In the genomic region with DNA sequence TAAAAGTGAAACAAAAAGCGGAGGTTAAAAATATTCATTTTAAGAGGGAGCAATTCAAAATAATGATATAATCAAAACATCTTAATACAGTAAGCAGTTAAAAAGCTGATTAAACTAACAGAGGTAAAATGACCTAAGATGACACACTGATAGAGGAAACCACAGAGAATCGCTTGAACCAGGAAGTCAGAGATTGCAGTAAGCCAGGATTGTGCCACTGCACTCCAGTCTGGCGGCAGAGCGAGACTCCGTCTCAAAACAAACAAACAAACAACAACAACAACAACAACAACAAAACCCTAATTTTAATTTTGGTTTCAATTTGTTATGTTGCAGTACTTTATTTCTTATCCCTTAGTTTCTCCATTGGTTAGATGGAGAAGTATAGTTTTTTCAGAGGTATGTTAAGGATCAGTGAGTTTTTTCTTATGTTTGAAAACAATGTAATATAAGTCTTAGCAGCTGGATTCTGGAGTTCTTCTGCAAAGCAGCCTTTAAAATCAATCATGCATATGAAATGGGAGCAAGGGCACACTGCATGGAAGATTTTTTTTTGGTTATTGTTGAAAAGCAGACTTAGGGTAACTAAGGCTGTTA, we compare ENCODE assay signal across 9 cellular contexts. TPM values are rescaled to one million over a fixed set of nuclear protein-coding genes. Genes with fewer than 3 reads are reported as not detected.
DNase-seq lines count a peak whose midpoint lies in the region; ATAC-seq and FAIRE-seq lines count a peak whose summit lies in the region.
"Had no signal": no experiment of that assay in that cellular context is flagged by ENCODE, and none has a peak within 500 bp of the region (broad histone marks: within the 10 kb centered on the region; RNA-seq: fewer than 3 reads in every experiment).

No MANE protein-coding gene starts in this region.

- ATAC-seq in activated CD4-positive, alpha-beta T cell treated with anti-CD3 and anti-CD28 coated beads for 36 hours = peak; percentile 85
- peak; percentile 57 for ATAC-seq in HG03095 (IDR thresholded peaks at IDR 0.05; ENCODE audit: unreplicated experiment)
- ATAC-seq in right cardiac atrium = no peak
- ATAC-seq in GM18867 (IDR thresholded peaks at IDR 0.05; ENCODE audit: unreplicated experiment) = no peak
- ATAC-seq in GM18873 (IDR thresholded peaks at IDR 0.05; ENCODE audit: low FRiP score, unreplicated experiment) = no peak

- H3K27me3 Mint-ChIP-seq in activated CD4-positive, alpha-beta T cell treated with anti-CD3 and anti-CD28 coated beads for 36 hours = no peaks in the 10 kb centered on the region
- no peaks in the 10 kb centered on the region for H3K27me3 Mint-ChIP-seq in T-helper 1 cell treated with Interleukin-12 subunit alpha and Interleukin-12 subunit beta and Interleukin-4 antibody, amounts not matched to agents 30 μg/mL and 1 μg/mL, for 36 hours (ENCODE audit: low read depth)

- peak; percentile 37 for DNase-seq in activated CD4-positive, alpha-beta T cell treated with anti-CD3 and anti-CD28 coated beads for 36 hours
- DNase-seq in activated CD4-positive, alpha-beta T cell treated with anti-CD3 and anti-CD28 coated beads for 1 hour = no peak
- DNase-seq in right cardiac atrium (no peak), HTR-8/SVneo (ENCODE audit: insufficient read length, low spot score) (no peak)

- H3K9me3 Mint-ChIP-seq in activated CD4-positive, alpha-beta T cell treated with anti-CD3 and anti-CD28 coated beads for 36 hours (ENCODE audit: low read depth) = no peaks in the 10 kb centered on the region
- H3K9me3 Mint-ChIP-seq in T-helper 1 cell treated with Interleukin-12 subunit alpha and Interleukin-12 subunit beta and Interleukin-4 antibody, amounts not matched to agents 30 μg/mL and 1 μg/mL, for 36 hours = no peaks in the 10 kb centered on the region
- H3K9me3 Mint-ChIP-seq: activated naive CD4-positive, alpha-beta T cell treated with anti-CD3 and anti-CD28 coated beads, Interleukin-2, amount 50 U/mL, for 72 hours had no signal

- intact Hi-C loops in activated CD4-positive, alpha-beta T cell treated with anti-CD3 and anti-CD28 coated beads for 36 hours (cut with DNase I, micrococcal nuclease) = loop anchor here in 1 of 2 experiments (5.0 kb wide), 1 partner anchor 33 kb away; no protein-coding TSS in a partner anchor
- intact Hi-C loops in right cardiac atrium (cut with DNase I) = no loop called here

- H3K27ac ChIP-seq in right cardiac atrium (ENCODE audit: low read length) = no peak overlapping the region

- H3K4me1 ChIP-seq in right cardiac atrium (ENCODE audit: control insufficient read depth, insufficient read depth, low read length) = no peaks in the 10 kb centered on the region

- POLR2A ChIA-PET in activated CD4-positive, alpha-beta T cell treated with anti-CD3 and anti-CD28 coated beads for 36 hours (lab: Charles Lee) = interaction anchor here (0.6 kb wide), 1 partner anchor 463 kb away, joined by 3 read pairs; no protein-coding TSS in a partner anchor

- H3K36me3 Mint-ChIP-seq in activated CD4-positive, alpha-beta T cell treated with anti-CD3 and anti-CD28 coated beads for 36 hours (ENCODE audit: low read depth) = no peaks in the 10 kb centered on the region
- peaks cover 2% of the 10 kb centered on the region for H3K36me3 Mint-ChIP-seq in T-helper 1 cell treated with Interleukin-12 subunit alpha and Interleukin-12 subunit beta and Interleukin-4 antibody, amounts not matched to agents 30 μg/mL and 1 μg/mL, for 36 hours (ENCODE audit: low read depth)
- H3K36me3 Mint-ChIP-seq: activated naive CD4-positive, alpha-beta T cell treated with anti-CD3 and anti-CD28 coated beads, Interleukin-2, amount 50 U/mL, for 72 hours had no signal

- CTCF ChIA-PET in activated CD4-positive, alpha-beta T cell treated with anti-CD3 and anti-CD28 coated beads for 36 hours (lab: Charles Lee) = no interaction called here

- no peak for FAIRE-seq in HTR-8/SVneo (lab: Jason Lieb, UNC)

- WGBS in right cardiac atrium = 24% methylated on average over 5 of the region's 5 CpGs

- no peaks in the 10 kb centered on the region for H3K9me3 ChIP-seq in right cardiac atrium (ENCODE audit: control insufficient read depth, low read length)

- H3K4me3 ChIP-seq in right cardiac atrium (ENCODE audit: low read length) = peak overlapping the region; percentile 45

- peak overlapping the region; percentile 12 for H3K4me3 Mint-ChIP-seq in activated CD4-positive, alpha-beta T cell treated with anti-CD3 and anti-CD28 coated beads for 36 hours
- peak overlapping the region; percentile 57 for H3K4me3 Mint-ChIP-seq in T-helper 1 cell treated with Interleukin-12 subunit alpha and Interleukin-12 subunit beta and Interleukin-4 antibody, amounts not matched to agents 30 μg/mL and 1 μg/mL, for 36 hours

- no peak overlapping the region for H3K27ac Mint-ChIP-seq in activated CD4-positive, alpha-beta T cell treated with anti-CD3 and anti-CD28 coated beads for 36 hours
- H3K27ac Mint-ChIP-seq in T-helper 1 cell treated with Interleukin-12 subunit alpha and Interleukin-12 subunit beta and Interleukin-4 antibody, amounts not matched to agents 30 μg/mL and 1 μg/mL, for 36 hours = peak overlapping the region; percentile 20
- H3K27ac Mint-ChIP-seq: activated naive CD4-positive, alpha-beta T cell treated with anti-CD3 and anti-CD28 coated beads, Interleukin-2, amount 50 U/mL, for 72 hours had no signal

- peaks cover 18% of the 10 kb centered on the region for H3K4me1 Mint-ChIP-seq in activated CD4-positive, alpha-beta T cell treated with anti-CD3 and anti-CD28 coated beads for 36 hours
- peaks cover 29% of the 10 kb centered on the region for H3K4me1 Mint-ChIP-seq in T-helper 1 cell treated with Interleukin-12 subunit alpha and Interleukin-12 subunit beta and Interleukin-4 antibody, amounts not matched to agents 30 μg/mL and 1 μg/mL, for 36 hours (ENCODE audit: low read depth)

- H3K27me3 ChIP-seq in right cardiac atrium (ENCODE audit: control insufficient read depth, insufficient read depth) = no peaks in the 10 kb centered on the region

RNA-seq across cellular contexts. Expression of gene MLANA, which starts 58.5 kb away (rescaled TPM):
- total RNA-seq in activated CD4-positive, alpha-beta T cell treated with anti-CD3 and anti-CD28 coated beads for 36 hours = not detected
- total RNA-seq in right cardiac atrium = not detected
- polyA plus RNA-seq in right cardiac atrium = not detected
- total RNA-seq: activated naive CD4-positive, alpha-beta T cell treated with anti-CD3 and anti-CD28 coated beads, Interleukin-2, amount 50 U/mL, for 72 hours had no signal

Comparison
In these comparisons a context has a peak if more than half of its experiments do, and no peak if none do; other contexts are left out.
1. ATAC-seq: peak in activated CD4-positive, alpha-beta T cell treated with anti-CD3 and anti-CD28 coated beads for 36 hours (single experiment) and HG03095 (single experiment); none in right cardiac atrium (0 of 2), GM18867 (single experiment) and GM18873 (single experiment).